In the genomic region with DNA sequence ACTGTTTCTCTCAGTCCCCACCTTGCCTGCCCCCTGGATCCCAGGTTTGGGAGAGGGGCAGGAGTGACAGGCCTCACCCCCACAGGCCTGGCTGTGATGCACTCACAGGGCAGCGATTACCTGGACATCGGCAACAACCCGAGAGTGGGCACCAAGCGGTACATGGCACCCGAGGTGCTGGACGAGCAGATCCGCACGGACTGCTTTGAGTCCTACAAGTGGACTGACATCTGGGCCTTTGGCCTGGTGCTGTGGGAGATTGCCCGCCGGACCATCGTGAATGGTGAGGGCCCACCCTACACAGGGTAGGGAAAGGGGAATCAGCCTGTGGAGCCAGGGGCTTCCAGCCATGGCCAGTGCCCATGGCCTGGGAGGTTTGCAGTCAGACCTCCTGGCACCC, we compare ENCODE assay signal across 3 cellular contexts.
A peak's percentile ranks its signal among the peaks of the same experiment; 100 is the strongest.
TF ChIP-seq lines count a peak whose summit lies in the region.

No MANE protein-coding gene starts in this region.

TF ChIP-seq in SK-N-SH, 30 proteins besides CTCF, POLR2A, EP300 and RAD21:
- TF ChIP-seq ZBTB33 (IDR thresholded peaks at IDR 0.05; ENCODE audit: borderline replicate concordance, low read depth) (no peak), FOXM1 (IDR thresholded peaks at IDR 0.05; ENCODE audit: low read depth) (no peak), ELF1 (IDR thresholded peaks at IDR 0.05) (no peak), RXRA (IDR thresholded peaks at IDR 0.05; ENCODE audit: borderline replicate concordance, low read depth) (no peak), NFIC (IDR thresholded peaks at IDR 0.05; ENCODE audit: borderline replicate concordance) (no peak), RFX5 (IDR thresholded peaks at IDR 0.05; ENCODE audit: low read length) (no peak), SIN3A (IDR thresholded peaks at IDR 0.05; ENCODE audit: borderline replicate concordance, low read depth, low read length) (no peak), GABPA (IDR thresholded peaks at IDR 0.05; ENCODE audit: low read depth) (no peak)
TF ChIP-seq in SK-N-SH: peak in this region for 0.

TF ChIP-seq in SK-N-SH treated with all-trans-retinoic acid at 6 μM for 48 hours, 23 proteins besides CTCF, POLR2A, EP300 and RAD21:
- TF ChIP-seq PPARA (CRISPR knock-in tag; IDR thresholded peaks at IDR 0.05; ENCODE audit: borderline replicate concordance) (no peak), ZFP30 (CRISPR knock-in tag; IDR thresholded peaks at IDR 0.05) (no peak), ISL1 (CRISPR knock-in tag; IDR thresholded peaks at IDR 0.05) (no peak), SNAI2 (CRISPR knock-in tag; IDR thresholded peaks at IDR 0.05) (no peak), ZC3H10 (CRISPR knock-in tag; IDR thresholded peaks at IDR 0.05) (no peak), CSDC2 (CRISPR knock-in tag; IDR thresholded peaks at IDR 0.05) (no peak), CSRNP3 (CRISPR knock-in tag; IDR thresholded peaks at IDR 0.05) (no peak), ZNF565 (CRISPR knock-in tag; conservative IDR thresholded peaks at IDR 0.05; ENCODE audit: low read depth) (no peak), GLIS3 (CRISPR knock-in tag; IDR thresholded peaks at IDR 0.05) (no peak)
- TF ChIP-seq, protein P1, sequence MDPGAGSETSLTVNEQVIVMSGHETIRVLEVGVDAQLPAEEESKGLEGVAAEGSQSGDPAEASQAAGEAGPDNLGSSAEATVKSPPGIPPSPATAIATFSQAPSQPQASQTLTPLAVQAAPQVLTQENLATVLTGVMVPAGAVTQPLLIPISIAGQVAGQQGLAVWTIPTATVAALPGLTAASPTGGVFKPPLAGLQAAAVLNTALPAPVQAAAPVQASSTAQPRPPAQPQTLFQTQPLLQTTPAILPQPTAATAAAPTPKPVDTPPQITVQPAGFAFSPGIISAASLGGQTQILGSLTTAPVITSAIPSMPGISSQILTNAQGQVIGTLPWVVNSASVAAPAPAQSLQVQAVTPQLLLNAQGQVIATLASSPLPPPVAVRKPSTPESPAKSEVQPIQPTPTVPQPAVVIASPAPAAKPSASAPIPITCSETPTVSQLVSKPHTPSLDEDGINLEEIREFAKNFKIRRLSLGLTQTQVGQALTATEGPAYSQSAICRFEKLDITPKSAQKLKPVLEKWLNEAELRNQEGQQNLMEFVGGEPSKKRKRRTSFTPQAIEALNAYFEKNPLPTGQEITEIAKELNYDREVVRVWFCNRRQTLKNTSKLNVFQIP (CRISPR knock-in tag; IDR thresholded peaks at IDR 0.05; ENCODE audit: borderline replicate concordance, low read depth) = no peak
- TF ChIP-seq, protein P2, sequence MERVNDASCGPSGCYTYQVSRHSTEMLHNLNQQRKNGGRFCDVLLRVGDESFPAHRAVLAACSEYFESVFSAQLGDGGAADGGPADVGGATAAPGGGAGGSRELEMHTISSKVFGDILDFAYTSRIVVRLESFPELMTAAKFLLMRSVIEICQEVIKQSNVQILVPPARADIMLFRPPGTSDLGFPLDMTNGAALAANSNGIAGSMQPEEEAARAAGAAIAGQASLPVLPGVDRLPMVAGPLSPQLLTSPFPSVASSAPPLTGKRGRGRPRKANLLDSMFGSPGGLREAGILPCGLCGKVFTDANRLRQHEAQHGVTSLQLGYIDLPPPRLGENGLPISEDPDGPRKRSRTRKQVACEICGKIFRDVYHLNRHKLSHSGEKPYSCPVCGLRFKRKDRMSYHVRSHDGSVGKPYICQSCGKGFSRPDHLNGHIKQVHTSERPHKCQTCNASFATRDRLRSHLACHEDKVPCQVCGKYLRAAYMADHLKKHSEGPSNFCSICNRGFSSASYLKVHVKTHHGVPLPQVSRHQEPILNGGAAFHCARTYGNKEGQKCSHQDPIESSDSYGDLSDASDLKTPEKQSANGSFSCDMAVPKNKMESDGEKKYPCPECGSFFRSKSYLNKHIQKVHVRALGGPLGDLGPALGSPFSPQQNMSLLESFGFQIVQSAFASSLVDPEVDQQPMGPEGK (CRISPR knock-in tag; IDR thresholded peaks at IDR 0.05; ENCODE audit: borderline replicate concordance) = no peak
- TF ChIP-seq, protein P3, sequence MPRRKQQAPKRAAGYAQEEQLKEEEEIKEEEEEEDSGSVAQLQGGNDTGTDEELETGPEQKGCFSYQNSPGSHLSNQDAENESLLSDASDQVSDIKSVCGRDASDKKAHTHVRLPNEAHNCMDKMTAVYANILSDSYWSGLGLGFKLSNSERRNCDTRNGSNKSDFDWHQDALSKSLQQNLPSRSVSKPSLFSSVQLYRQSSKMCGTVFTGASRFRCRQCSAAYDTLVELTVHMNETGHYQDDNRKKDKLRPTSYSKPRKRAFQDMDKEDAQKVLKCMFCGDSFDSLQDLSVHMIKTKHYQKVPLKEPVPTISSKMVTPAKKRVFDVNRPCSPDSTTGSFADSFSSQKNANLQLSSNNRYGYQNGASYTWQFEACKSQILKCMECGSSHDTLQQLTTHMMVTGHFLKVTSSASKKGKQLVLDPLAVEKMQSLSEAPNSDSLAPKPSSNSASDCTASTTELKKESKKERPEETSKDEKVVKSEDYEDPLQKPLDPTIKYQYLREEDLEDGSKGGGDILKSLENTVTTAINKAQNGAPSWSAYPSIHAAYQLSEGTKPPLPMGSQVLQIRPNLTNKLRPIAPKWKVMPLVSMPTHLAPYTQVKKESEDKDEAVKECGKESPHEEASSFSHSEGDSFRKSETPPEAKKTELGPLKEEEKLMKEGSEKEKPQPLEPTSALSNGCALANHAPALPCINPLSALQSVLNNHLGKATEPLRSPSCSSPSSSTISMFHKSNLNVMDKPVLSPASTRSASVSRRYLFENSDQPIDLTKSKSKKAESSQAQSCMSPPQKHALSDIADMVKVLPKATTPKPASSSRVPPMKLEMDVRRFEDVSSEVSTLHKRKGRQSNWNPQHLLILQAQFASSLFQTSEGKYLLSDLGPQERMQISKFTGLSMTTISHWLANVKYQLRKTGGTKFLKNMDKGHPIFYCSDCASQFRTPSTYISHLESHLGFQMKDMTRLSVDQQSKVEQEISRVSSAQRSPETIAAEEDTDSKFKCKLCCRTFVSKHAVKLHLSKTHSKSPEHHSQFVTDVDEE (CRISPR knock-in tag; IDR thresholded peaks at IDR 0.05) = no peak

TF ChIP-seq in K562, 482 proteins besides CTCF, POLR2A, EP300 and RAD21:
- TF ChIP-seq CREM (IDR thresholded peaks at IDR 0.05; ENCODE audit: low read depth) (no peak), CBFB (CRISPR knock-in tag; IDR thresholded peaks at IDR 0.05) (0 out of 2 replicates have a peak, but pooled peaks have one; percentile 59), CBX2 (IDR thresholded peaks at IDR 0.05; ENCODE audit: insufficient read depth, low read length, poor library complexity, severe bottlenecking) (no peak)
